ENCODE assay signal across 8 cellular contexts in the genomic region with DNA sequence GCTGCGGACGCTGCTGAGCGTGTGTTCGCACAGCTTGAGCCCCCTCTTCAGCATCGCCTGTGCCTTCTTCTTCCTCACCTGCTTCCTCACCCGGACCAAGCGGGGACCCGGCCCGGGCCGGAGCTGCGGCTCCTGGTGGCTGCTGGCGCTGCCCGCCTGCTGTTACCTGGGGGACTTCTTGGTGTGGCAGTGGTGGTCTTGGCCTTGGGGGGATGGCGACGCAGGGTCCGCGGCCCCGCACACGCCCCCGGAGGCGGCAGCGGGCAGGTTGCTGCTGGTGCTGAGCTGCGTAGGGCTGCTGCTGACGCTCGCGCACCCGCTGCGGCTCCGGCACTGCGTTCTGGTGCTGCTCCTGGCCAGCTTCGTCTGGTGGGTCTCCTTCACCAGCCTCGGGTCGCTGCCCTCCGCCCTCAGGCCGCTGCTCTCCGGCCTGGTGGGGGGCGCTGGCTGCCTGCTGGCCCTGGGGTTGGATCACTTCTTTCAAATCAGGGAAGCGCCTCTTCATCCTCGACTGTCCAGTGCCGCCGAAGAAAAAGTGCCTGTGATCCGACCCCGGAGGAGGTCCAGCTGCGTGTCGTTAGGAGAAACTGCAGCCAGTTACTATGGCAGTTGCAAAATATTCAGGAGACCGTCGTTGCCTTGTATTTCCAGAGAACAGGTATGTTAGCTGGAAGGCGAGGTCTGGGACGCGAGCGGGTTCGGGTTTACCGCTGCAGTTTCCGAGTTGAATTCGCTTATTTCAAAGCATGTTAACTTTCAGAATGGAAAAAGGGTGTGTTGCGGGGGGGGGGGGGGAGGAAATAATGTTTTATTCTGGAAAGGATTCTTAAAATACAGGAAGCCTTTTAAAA. TPM values are rescaled to one million over a fixed set of nuclear protein-coding genes. Genes with fewer than 3 reads are reported as not detected.
A peak's percentile ranks its signal among the peaks of the same experiment; 100 is the strongest.
DNase-seq lines count a peak whose midpoint lies in the region; ATAC-seq, FAIRE-seq and TF ChIP-seq lines count a peak whose summit lies in the region.

No MANE protein-coding gene starts in this region.

- H3K27ac Mint-ChIP-seq in CD4-positive, alpha-beta memory T cell: peak overlapping the region; percentile 25 to 94 (median 91)
- H3K27ac Mint-ChIP-seq in astrocyte (ENCODE audit: unreplicated experiment): no peak overlapping the region

- H3K4me1 Mint-ChIP-seq in CD4-positive, alpha-beta memory T cell: peaks cover 47 to 70% (median 59%) of the 10 kb centered on the region in 4 donors
- peaks cover 2% of the 10 kb centered on the region for H3K4me1 Mint-ChIP-seq in astrocyte (ENCODE audit: low read depth, unreplicated experiment)

- peak overlapping the region; percentile 91 to 97 (median 95) for H3K4me3 Mint-ChIP-seq in CD4-positive, alpha-beta memory T cell
- peak overlapping the region; percentile 88 for H3K4me3 Mint-ChIP-seq in astrocyte (ENCODE audit: unreplicated experiment)

- WGBS in small intestine, 3 donors: 0% methylated on average over 48 to 56 of the region's 56 CpGs

- peak overlapping the region; percentile 89 to 95 for H3K4me3 ChIP-seq in CD4-positive, alpha-beta memory T cell (ENCODE audit: low read length in 2 of 2)
- H3K4me3 ChIP-seq in astrocyte (ENCODE audit: insufficient read depth, low read depth, low read length): peak overlapping the region; percentile 70
- H3K4me3 ChIP-seq in iPS-18a (ENCODE audit: low read length): peak overlapping the region; percentile 86
- H3K4me3 ChIP-seq in small intestine (ENCODE audit: low read depth in 1 of 2, low read length in 2 of 2): peak overlapping the region; percentile 78 to 95

- peak overlapping the region; percentile 98 for H3K4me2 ChIP-seq in astrocyte (ENCODE audit: low read length)

- H3K27me3 ChIP-seq in CD4-positive, alpha-beta memory T cell (ENCODE audit: insufficient read depth, low read length): no peaks in the 10 kb centered on the region
- H3K27me3 ChIP-seq in astrocyte (ENCODE audit: insufficient read depth, low read length) (peaks cover 10% of the 10 kb centered on the region), iPS-18a (ENCODE audit: control insufficient read depth, insufficient read depth, low read length) (peaks cover 44% of the 10 kb centered on the region), small intestine (ENCODE audit: control insufficient read depth in 2 of 2, insufficient read depth in 2 of 2, low read length in 2 of 2) (no peaks in the 10 kb centered on the region)

- no peaks in the 10 kb centered on the region for H4K20me1 ChIP-seq in astrocyte (ENCODE audit: insufficient read depth, low read length)

- peaks cover 0 to 4% of the 10 kb centered on the region in 2 donors for H3K27me3 Mint-ChIP-seq in CD4-positive, alpha-beta memory T cell
- H3K27me3 Mint-ChIP-seq in astrocyte (ENCODE audit: low read depth, unreplicated experiment): peaks cover 2% of the 10 kb centered on the region

- H3K4me1 ChIP-seq in CD4-positive, alpha-beta memory T cell (ENCODE audit: insufficient read depth, low read length): peaks cover 67% of the 10 kb centered on the region
- H3K4me1 ChIP-seq in astrocyte (ENCODE audit: insufficient read depth, low read length) (peaks cover 9% of the 10 kb centered on the region), iPS-18a (ENCODE audit: control insufficient read depth, low read depth, low read length) (peaks cover 16% of the 10 kb centered on the region), small intestine (ENCODE audit: control insufficient read depth in 2 of 2, insufficient read depth in 1 of 2, low read depth in 1 of 2, low read length in 1 of 2) (no peaks in the 10 kb centered on the region)

- POLR2A ChIA-PET in CD4-positive, alpha-beta memory T cell (lab: Charles Lee; ENCODE audit: partially characterized antibody): interaction anchor here (0.7 to 6.2 kb wide), 44 partner anchors 9 to 263 kb away, joined by 3 to 168 read pairs (median 6); a partner anchor contains a TSS

- DNase-seq in CD4-positive, alpha-beta memory T cell: peak in 4 of 5 donors; percentile 48 to 63 (median 55)
- DNase-seq in SW480 (ENCODE audit: low spot score) (peak; percentile 72), astrocyte (ENCODE audit: low read depth) (no peak), small intestine (peak; percentile 39), NCI-H1048 (lab: John Stamatoyannopoulos, UW) (no peak)

- peak; percentile 44 for ATAC-seq in GM19452 (IDR thresholded peaks at IDR 0.05; ENCODE audit: unreplicated experiment)
- ATAC-seq in HG03469 (IDR thresholded peaks at IDR 0.05; ENCODE audit: unreplicated experiment): peak; percentile 25

- no peaks in the 10 kb centered on the region for H3K9me3 ChIP-seq in CD4-positive, alpha-beta memory T cell (ENCODE audit: control insufficient read depth in 1 of 2, low read length in 2 of 2)
- H3K9me3 ChIP-seq in astrocyte (ENCODE audit: insufficient read depth, low read depth, low read length): no peaks in the 10 kb centered on the region
- H3K9me3 ChIP-seq in iPS-18a (ENCODE audit: control insufficient read depth, low read depth, low read length): no peaks in the 10 kb centered on the region
- no peaks in the 10 kb centered on the region for H3K9me3 ChIP-seq in small intestine (ENCODE audit: control insufficient read depth, low read depth)

- H3K27ac ChIP-seq in CD4-positive, alpha-beta memory T cell (ENCODE audit: low read depth, low read length): peak overlapping the region; percentile 68
- H3K27ac ChIP-seq in astrocyte (ENCODE audit: low read depth, low read length): no peak overlapping the region
- no peak overlapping the region for H3K27ac ChIP-seq in iPS-18a (ENCODE audit: low read length)
- H3K27ac ChIP-seq in small intestine (ENCODE audit: low read depth in 1 of 2, low read length in 1 of 2): peak overlapping the region; percentile 62 to 96

- peaks cover 12 to 28% of the 10 kb centered on the region in 2 donors for H3K36me3 Mint-ChIP-seq in CD4-positive, alpha-beta memory T cell
- no peaks in the 10 kb centered on the region for H3K36me3 Mint-ChIP-seq in astrocyte (ENCODE audit: low read depth, unreplicated experiment)

- H3K36me3 ChIP-seq in CD4-positive, alpha-beta memory T cell (ENCODE audit: insufficient read depth, low read length): no peaks in the 10 kb centered on the region
- H3K36me3 ChIP-seq in astrocyte (ENCODE audit: insufficient read depth, low read length) (no peaks in the 10 kb centered on the region), iPS-18a (ENCODE audit: control insufficient read depth, low read depth, low read length) (no peaks in the 10 kb centered on the region), small intestine (ENCODE audit: control insufficient read depth in 2 of 2, insufficient read depth in 2 of 2, low read length in 2 of 2) (no peaks in the 10 kb centered on the region)

- CTCF ChIA-PET in CD4-positive, alpha-beta memory T cell (lab: Charles Lee; ENCODE audit: partially characterized antibody): interaction anchor here (0.7 to 4.4 kb wide), 37 partner anchors 8 to 263 kb away, joined by 3 to 52 read pairs (median 4); a partner anchor contains a TSS

- FAIRE-seq in astrocyte (lab: Jason Lieb, UNC) (no peak), small intestine (lab: Jason Lieb, UNC) (no peak)

- TF ChIP-seq CTCF in astrocyte (IDR thresholded peaks at IDR 0.05; ENCODE audit: insufficient read depth, low read depth, low read length): no peak

- H3K9ac ChIP-seq in astrocyte (ENCODE audit: low read length) (peak overlapping the region; percentile 57), iPS-18a (ENCODE audit: low read length) (peak overlapping the region; percentile 81)

- H2AFZ ChIP-seq in astrocyte (ENCODE audit: low read depth, low read length): peak overlapping the region; percentile 95

- no peaks in the 10 kb centered on the region for H3K9me3 Mint-ChIP-seq in CD4-positive, alpha-beta memory T cell
- H3K9me3 Mint-ChIP-seq in astrocyte (ENCODE audit: unreplicated experiment): no peaks in the 10 kb centered on the region

- no peaks in the 10 kb centered on the region for H3K79me2 ChIP-seq in astrocyte (ENCODE audit: insufficient read depth, low read length)

- intact Hi-C loops in CD4-positive, alpha-beta memory T cell (cut with micrococcal nuclease): loop anchor here (1.0 to 5.0 kb wide), 9 partner anchors 14 to 263 kb away; a partner anchor contains a TSS

RNA-seq across cellular contexts. Expression of a gene that starts 1.0 kb away (rescaled TPM):
- total RNA-seq in CD4-positive, alpha-beta memory T cell: 100 to 1,000 TPM; 219 to 222 TPM
- polyA plus RNA-seq in CD4-positive, alpha-beta memory T cell: 10 to 100 TPM; 34.1 to 43.8 TPM
- 2.1 and 2.9 TPM in 2 replicates for total RNA-seq in astrocyte
- polyA plus RNA-seq in small intestine: 1 to 10 TPM in 1 of 3 donors, under 1 TPM in 2; 0.67 to 4.1 (median 0.81) TPM

Comparison
In these comparisons a context has a peak if more than half of its experiments do, and no peak if none do; other contexts are left out.
1. DNase-seq: peak in CD4-positive, alpha-beta memory T cell (4 of 5), SW480 (single experiment) and small intestine (single experiment); none in astrocyte (single experiment) and NCI-H1048 (single experiment).
2. H3K27ac ChIP-seq: peak in CD4-positive, alpha-beta memory T cell (single experiment) and small intestine (2 of 2); none in astrocyte (single experiment) and iPS-18a (single experiment).
3. RNA of a gene that starts 1.0 kb away (total RNA-seq): 219 to 222 TPM in CD4-positive, alpha-beta memory T cell; 2.1 to 2.9 TPM in astrocyte; every median in the first group is over 10 times any median in the second.
4. Peak in every context shown above with its lines, with median percentiles within 50 percentile points of each other: H3K4me3 ChIP-seq.